In genomic region chr1:87684194-87684593, GRCh38 we compare ENCODE assay signal across 8 cellular contexts.
A peak's percentile ranks its signal among the peaks of the same experiment; 100 is the strongest.
DNase-seq lines count a peak whose midpoint lies in the region; ATAC-seq and TF ChIP-seq lines count a peak whose summit lies in the region.

No MANE protein-coding gene starts in this region.

- no peaks in the 10 kb centered on the region for H3K27me3 ChIP-seq in spleen (replicated peaks in 1 of 7)

- no peaks in the 10 kb centered on the region for H3K36me3 Mint-ChIP-seq in activated CD4-positive, alpha-beta T cell treated with anti-CD3 and anti-CD28 coated beads, Interleukin-2, amount 10 ng/mL, durations not matched to agents 24 days and 14 days (ENCODE audit: low read depth)
- H3K36me3 Mint-ChIP-seq in activated naive CD8-positive, alpha-beta T cell treated with anti-CD3 and anti-CD28 coated beads, Interleukin-2, amount 10 ng/mL, durations not matched to agents 7 days and 5 days, result no peaks in the 10 kb centered on the region

- POLR2A ChIA-PET in activated naive CD8-positive, alpha-beta T cell treated with anti-CD3 and anti-CD28 coated beads, Interleukin-2, amount 10 ng/mL, durations not matched to agents 7 days and 5 days (lab: Charles Lee), result interaction anchor here (1.0 to 1.1 kb wide), 2 partner anchors 354 to 356 kb away, joined by 3 to 4 read pairs; partner anchors contain the start of gene LMO4

- H3K27ac Mint-ChIP-seq in activated CD4-positive, alpha-beta T cell treated with anti-CD3 and anti-CD28 coated beads, Interleukin-2, amount 10 ng/mL, durations not matched to agents 24 days and 14 days, result no peak overlapping the region
- peak overlapping the region; percentile 80 for H3K27ac Mint-ChIP-seq in activated naive CD8-positive, alpha-beta T cell treated with anti-CD3 and anti-CD28 coated beads, Interleukin-2, amount 10 ng/mL, durations not matched to agents 7 days and 5 days

- intact Hi-C loops in activated CD4-positive, alpha-beta T cell treated with anti-CD3 and anti-CD28 coated beads, Interleukin-2, amount 10 ng/mL, durations not matched to agents 24 days and 14 days (cut with micrococcal nuclease), result no loop called here
- intact Hi-C loops in spleen (cut with DNase I; ENCODE audit: low total_unique reads), result no loop called here

- 58 to 84% (median 63%) methylated on average over 14 of the region's 14 CpGs for WGBS in spleen, 5 donors

- no peaks in the 10 kb centered on the region for H3K36me3 ChIP-seq in spleen

- peak overlapping the region in 7 of 8 donors; percentile 1 to 57 (median 13) for H3K4me3 ChIP-seq in spleen

- peak overlapping the region; percentile 62 for H3K4me3 Mint-ChIP-seq in activated CD4-positive, alpha-beta T cell treated with anti-CD3 and anti-CD28 coated beads, Interleukin-2, amount 10 ng/mL, durations not matched to agents 24 days and 14 days
- peak overlapping the region; percentile 71 for H3K4me3 Mint-ChIP-seq in activated naive CD8-positive, alpha-beta T cell treated with anti-CD3 and anti-CD28 coated beads, Interleukin-2, amount 10 ng/mL, durations not matched to agents 7 days and 5 days

- DNase-seq in activated CD4-positive, alpha-beta T cell treated with anti-CD3 and anti-CD28 coated beads, Interleukin-2, amount 10 ng/mL, durations not matched to agents 24 days and 14 days, result peak; percentile 61
- DNase-seq in activated CD4-positive, alpha-beta T cell treated with anti-CD3 and anti-CD28 coated beads for 4 hours, result no peak
- DNase-seq in activated naive CD8-positive, alpha-beta T cell treated with anti-CD3 and anti-CD28 coated beads, Interleukin-2, amount 10 ng/mL, durations not matched to agents 7 days and 5 days, result no peak
- DNase-seq in iPS-NIHi7 (ENCODE audit: extremely low spot score), result peak; percentile 16
- no peak for DNase-seq in spleen
- DNase-seq in NK-92 treated with Interleukin-12 subunit alpha and Interleukin-12 subunit beta, amount 100 ng/mL, for 24 hours (lab: John Stamatoyannopoulos, UW), result no peak
- DNase-seq in DMS 273 (lab: John Stamatoyannopoulos, UW; ENCODE audit: unreplicated experiment), result no peak

- no peaks in the 10 kb centered on the region for H3K27me3 Mint-ChIP-seq in activated CD4-positive, alpha-beta T cell treated with anti-CD3 and anti-CD28 coated beads, Interleukin-2, amount 10 ng/mL, durations not matched to agents 24 days and 14 days
- H3K27me3 Mint-ChIP-seq in activated naive CD8-positive, alpha-beta T cell treated with anti-CD3 and anti-CD28 coated beads, Interleukin-2, amount 10 ng/mL, durations not matched to agents 7 days and 5 days, result no peaks in the 10 kb centered on the region

- no peaks in the 10 kb centered on the region for H3K9me3 ChIP-seq in spleen

- no peaks in the 10 kb centered on the region for H3K9me3 Mint-ChIP-seq in activated CD4-positive, alpha-beta T cell treated with anti-CD3 and anti-CD28 coated beads, Interleukin-2, amount 10 ng/mL, durations not matched to agents 24 days and 14 days
- H3K9me3 Mint-ChIP-seq in activated naive CD8-positive, alpha-beta T cell treated with anti-CD3 and anti-CD28 coated beads, Interleukin-2, amount 10 ng/mL, durations not matched to agents 7 days and 5 days, result no peaks in the 10 kb centered on the region

- peak overlapping the region in 7 of 8 donors; percentile 12 to 57 (median 43) for H3K27ac ChIP-seq in spleen

- no peak for TF ChIP-seq CTCF in spleen (IDR thresholded peaks at IDR 0.05 in 8 of 11, conservative IDR thresholded peaks at IDR 0.05 in 3 of 11)

- no peaks in the 10 kb centered on the region for H3K4me1 Mint-ChIP-seq in activated CD4-positive, alpha-beta T cell treated with anti-CD3 and anti-CD28 coated beads, Interleukin-2, amount 10 ng/mL, durations not matched to agents 24 days and 14 days
- peaks cover 2% of the 10 kb centered on the region for H3K4me1 Mint-ChIP-seq in activated naive CD8-positive, alpha-beta T cell treated with anti-CD3 and anti-CD28 coated beads, Interleukin-2, amount 10 ng/mL, durations not matched to agents 7 days and 5 days

- H3K4me1 ChIP-seq in spleen, result peaks cover 0 to 9% (median 5%) of the 10 kb centered on the region in 6 donors

- no peak for ATAC-seq in activated naive CD8-positive, alpha-beta T cell treated with anti-CD3 and anti-CD28 coated beads, Interleukin-2, amount 10 ng/mL, durations not matched to agents 7 days and 5 days (ENCODE audit: low read depth)
- ATAC-seq in GM19351 (IDR thresholded peaks at IDR 0.05; ENCODE audit: unreplicated experiment), result no peak

- no peak for TF ChIP-seq POLR2A in spleen (IDR thresholded peaks at IDR 0.05)

Comparison
In these comparisons a context has a peak if more than half of its experiments do, and no peak if none do; other contexts are left out.
1. DNase-seq: peak in activated CD4-positive, alpha-beta T cell treated with anti-CD3 and anti-CD28 coated beads, Interleukin-2, amount 10 ng/mL, durations not matched to agents 24 days and 14 days (single experiment) and iPS-NIHi7 (single experiment); none in activated CD4-positive, alpha-beta T cell treated with anti-CD3 and anti-CD28 coated beads for 4 hours (0 of 2), activated naive CD8-positive, alpha-beta T cell treated with anti-CD3 and anti-CD28 coated beads, Interleukin-2, amount 10 ng/mL, durations not matched to agents 7 days and 5 days (single experiment), spleen (single experiment), NK-92 treated with Interleukin-12 subunit alpha and Interleukin-12 subunit beta, amount 100 ng/mL, for 24 hours (single experiment) and DMS 273 (single experiment).